In the genomic region with DNA sequence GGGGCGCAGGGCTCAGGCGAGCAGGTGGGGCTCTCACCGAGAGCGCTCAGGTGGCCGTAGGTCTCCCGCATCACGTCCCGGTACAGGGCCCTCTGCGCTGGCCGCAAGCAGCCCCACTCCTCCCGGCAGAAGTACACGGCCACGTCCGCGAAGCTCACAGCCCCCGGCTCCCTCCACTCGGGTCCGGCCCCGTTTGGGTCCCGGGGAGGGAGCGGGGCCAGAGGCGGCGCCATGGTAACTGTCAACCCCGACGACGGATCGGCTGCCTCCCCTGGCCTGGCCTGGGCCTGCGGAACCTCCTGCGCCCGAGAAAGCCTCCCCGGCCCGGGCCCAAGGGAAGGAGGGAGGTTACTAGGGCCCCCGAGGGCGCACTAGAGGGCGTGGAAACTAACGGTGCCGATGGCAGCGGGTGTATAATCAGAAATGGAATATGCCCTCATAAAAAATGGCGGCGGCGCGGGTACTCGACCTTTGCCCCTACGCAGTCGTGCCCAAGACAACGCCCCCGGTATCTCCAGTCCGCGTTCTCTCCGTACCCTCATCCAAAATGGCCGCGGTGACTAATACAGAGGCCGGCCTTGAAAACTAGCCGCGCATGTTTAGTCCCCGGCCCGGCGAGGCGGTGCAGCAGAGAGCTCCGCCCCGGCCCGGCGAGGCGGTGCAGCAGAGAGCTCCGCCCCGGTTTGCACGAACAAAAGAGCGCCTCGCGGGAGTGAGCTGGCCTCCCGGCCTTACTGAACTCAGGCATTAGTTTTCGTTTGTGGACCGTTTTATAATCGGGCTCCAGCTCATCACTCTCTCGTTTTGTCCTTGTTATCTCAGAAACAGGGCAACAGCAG, we compare ENCODE assay signal across 1 cellular context.
A peak's percentile ranks its signal among the peaks of the same experiment; 100 is the strongest.
TF ChIP-seq lines count a peak whose summit lies in the region.

Gene ZNF764 (minus strand): TSS at position 425 of the 839 bp plus-strand sequence. CDS start 192 bp downstream, at position 233.

TF ChIP-seq in HepG2, 621 proteins besides CTCF, POLR2A, EP300 and RAD21 (continued from another document):
- TF ChIP-seq SOX6 (IDR thresholded peaks at IDR 0.05) = no peak
- peak; percentile 75 for TF ChIP-seq SOX6 (CRISPR knock-in tag; IDR thresholded peaks at IDR 0.05)
- no peak for TF ChIP-seq NBN (conservative IDR thresholded peaks at IDR 0.05)
- TF ChIP-seq NFKB2 (CRISPR knock-in tag; IDR thresholded peaks at IDR 0.05; ENCODE audit: borderline replicate concordance) = peak; percentile 87; the same call in 1 of the 2 replicates
- no peak for TF ChIP-seq JUNB (CRISPR knock-in tag; IDR thresholded peaks at IDR 0.05; ENCODE audit: borderline replicate concordance)
- peak; percentile 86 for TF ChIP-seq ZNF225 (CRISPR knock-in tag; IDR thresholded peaks at IDR 0.05)
- no peak for TF ChIP-seq THYN1 (CRISPR knock-in tag; IDR thresholded peaks at IDR 0.05; ENCODE audit: borderline replicate concordance, low read depth)
- peak; percentile 82; the same call in 1 of the 2 replicates for TF ChIP-seq ZNF331 (CRISPR knock-in tag; IDR thresholded peaks at IDR 0.05)
- TF ChIP-seq ETV5 (CRISPR knock-in tag; IDR thresholded peaks at IDR 0.05; ENCODE audit: borderline replicate concordance) = peak; percentile 49; the same call in 1 of the 2 replicates
- peak; percentile 40 for TF ChIP-seq ZNF232 (CRISPR knock-in tag; IDR thresholded peaks at IDR 0.05; ENCODE audit: borderline replicate concordance)
- TF ChIP-seq, protein P1, sequence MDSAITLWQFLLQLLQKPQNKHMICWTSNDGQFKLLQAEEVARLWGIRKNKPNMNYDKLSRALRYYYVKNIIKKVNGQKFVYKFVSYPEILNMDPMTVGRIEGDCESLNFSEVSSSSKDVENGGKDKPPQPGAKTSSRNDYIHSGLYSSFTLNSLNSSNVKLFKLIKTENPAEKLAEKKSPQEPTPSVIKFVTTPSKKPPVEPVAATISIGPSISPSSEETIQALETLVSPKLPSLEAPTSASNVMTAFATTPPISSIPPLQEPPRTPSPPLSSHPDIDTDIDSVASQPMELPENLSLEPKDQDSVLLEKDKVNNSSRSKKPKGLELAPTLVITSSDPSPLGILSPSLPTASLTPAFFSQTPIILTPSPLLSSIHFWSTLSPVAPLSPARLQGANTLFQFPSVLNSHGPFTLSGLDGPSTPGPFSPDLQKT (CRISPR knock-in tag; IDR thresholded peaks at IDR 0.05; ENCODE audit: borderline replicate concordance) = no peak
- peak; percentile 87 for TF ChIP-seq ZNF563 (CRISPR knock-in tag; IDR thresholded peaks at IDR 0.05)
- no peak for TF ChIP-seq PAWR (CRISPR knock-in tag; IDR thresholded peaks at IDR 0.05; ENCODE audit: borderline replicate concordance)
- TF ChIP-seq ZNF780A (CRISPR knock-in tag; IDR thresholded peaks at IDR 0.05) = no peak
- TF ChIP-seq RBM22 (optimal IDR thresholded peaks at IDR 0.05; ENCODE audit: low read length) = no peak
- TF ChIP-seq MED1 (CRISPR knock-in tag; IDR thresholded peaks at IDR 0.05) = peak; percentile 77
- no peak; the same call in 1 of the 2 replicates for TF ChIP-seq ZNF782 (CRISPR knock-in tag; IDR thresholded peaks at IDR 0.05; ENCODE audit: borderline replicate concordance)
- peak; percentile 63 for TF ChIP-seq PITX1 (CRISPR knock-in tag; IDR thresholded peaks at IDR 0.05)
- peak; percentile 84 for TF ChIP-seq XRCC5 (optimal IDR thresholded peaks at IDR 0.05; ENCODE audit: low read length)
- peak; percentile 70 for TF ChIP-seq SNAPC4 (CRISPR knock-in tag; IDR thresholded peaks at IDR 0.05)
- peak; percentile 19; the same call in 1 of the 2 replicates for TF ChIP-seq STAG1 (CRISPR knock-in tag; IDR thresholded peaks at IDR 0.05)
- TF ChIP-seq RARA (CRISPR knock-in tag; IDR thresholded peaks at IDR 0.05) = peak; percentile 21; the same call in 1 of the 2 replicates
- no peak; the same call in none of the 2 replicates for TF ChIP-seq ISL2 (CRISPR knock-in tag; IDR thresholded peaks at IDR 0.05)
- peak; percentile 82 for TF ChIP-seq HIVEP1 (CRISPR knock-in tag; IDR thresholded peaks at IDR 0.05)
- TF ChIP-seq ZSCAN20 (CRISPR knock-in tag; IDR thresholded peaks at IDR 0.05; ENCODE audit: borderline replicate concordance) = no peak
- TF ChIP-seq ZNF414 (CRISPR knock-in tag; IDR thresholded peaks at IDR 0.05) = peak; percentile 98
- TF ChIP-seq PAXIP1 (CRISPR knock-in tag; conservative IDR thresholded peaks at IDR 0.05) = peak; percentile 72
- TF ChIP-seq, protein P2, sequence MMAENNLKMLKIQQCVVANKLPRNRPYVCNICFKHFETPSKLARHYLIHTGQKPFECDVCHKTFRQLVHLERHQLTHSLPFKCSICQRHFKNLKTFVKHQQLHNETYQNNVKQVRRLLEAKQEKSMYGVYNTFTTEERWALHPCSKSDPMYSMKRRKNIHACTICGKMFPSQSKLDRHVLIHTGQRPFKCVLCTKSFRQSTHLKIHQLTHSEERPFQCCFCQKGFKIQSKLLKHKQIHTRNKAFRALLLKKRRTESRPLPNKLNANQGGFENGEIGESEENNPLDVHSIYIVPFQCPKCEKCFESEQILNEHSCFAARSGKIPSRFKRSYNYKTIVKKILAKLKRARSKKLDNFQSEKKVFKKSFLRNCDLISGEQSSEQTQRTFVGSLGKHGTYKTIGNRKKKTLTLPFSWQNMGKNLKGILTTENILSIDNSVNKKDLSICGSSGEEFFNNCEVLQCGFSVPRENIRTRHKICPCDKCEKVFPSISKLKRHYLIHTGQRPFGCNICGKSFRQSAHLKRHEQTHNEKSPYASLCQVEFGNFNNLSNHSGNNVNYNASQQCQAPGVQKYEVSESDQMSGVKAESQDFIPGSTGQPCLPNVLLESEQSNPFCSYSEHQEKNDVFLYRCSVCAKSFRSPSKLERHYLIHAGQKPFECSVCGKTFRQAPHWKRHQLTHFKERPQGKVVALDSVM (CRISPR knock-in tag; IDR thresholded peaks at IDR 0.05) = peak; percentile 84
- TF ChIP-seq MIER2 (CRISPR knock-in tag; IDR thresholded peaks at IDR 0.05) = peak; percentile 58; the same call in 1 of the 2 replicates
- no peak; the same call in 1 of the 2 replicates for TF ChIP-seq SP140L (CRISPR knock-in tag; IDR thresholded peaks at IDR 0.05; ENCODE audit: borderline replicate concordance)
- TF ChIP-seq ZUFSP (CRISPR knock-in tag; IDR thresholded peaks at IDR 0.05; ENCODE audit: borderline replicate concordance) = no peak
- peak; percentile 77 for TF ChIP-seq ZNF784 (CRISPR knock-in tag; IDR thresholded peaks at IDR 0.05; ENCODE audit: borderline replicate concordance)
- no peak for TF ChIP-seq ZNF17 (CRISPR knock-in tag; IDR thresholded peaks at IDR 0.05)
